Comparison of ENCODE assay signal across 15 cellular contexts in genomic region chr18:9924371-9924943, GRCh38. TPM values are rescaled to one million over a fixed set of nuclear protein-coding genes. Genes with fewer than 3 reads are reported as not detected.
DNase-seq lines count a peak whose midpoint lies in the region; ATAC-seq and TF ChIP-seq lines count a peak whose summit lies in the region.
"Had no signal": no experiment of that assay in that cellular context is flagged by ENCODE, and none has a peak within 500 bp of the region (broad histone marks: within the 10 kb centered on the region; RNA-seq: fewer than 3 reads in every experiment).

No MANE protein-coding gene starts in this region.

- H3K36me3 Mint-ChIP-seq in CD4-positive, alpha-beta T cell (ENCODE audit: low read depth): peaks cover 9% of the 10 kb centered on the region
- H3K36me3 Mint-ChIP-seq in brain (peaks cover 4% of the 10 kb centered on the region), progenitor cell of endocrine pancreas (ENCODE audit: insufficient read depth) (no peaks in the 10 kb centered on the region)

- no peak for DNase-seq in CD4-positive, alpha-beta T cell
- no peak for DNase-seq in GM23248
- DNase-seq in progenitor cell of endocrine pancreas (ENCODE audit: low spot score, unreplicated experiment): no peak
- no peak for DNase-seq in NCI-H1436 (lab: John Stamatoyannopoulos, UW)
- no peak for DNase-seq in ACHN
- DNase-seq: activated CD4-positive, CD25-positive, alpha-beta regulatory T cell treated with anti-CD3 and anti-CD28 coated beads, Interleukin-2, amount 50 U/mL, for 72 hours; DMS153; foreskin melanocyte; mucosa of descending colon; NCI-H2171; occipital lobe; stimulated activated CD4-positive, alpha-beta T cell treated with anti-CD3 and anti-CD28 coated beads, Interleukin-2, amount 100 ng/mL, for 24 hours had no signal

- no peaks in the 10 kb centered on the region for H3K9me2 ChIP-seq in GM23248 (ENCODE audit: insufficient read depth)

- in situ Hi-C loops in GM23248 (cut with MboI): no loop called here
- in situ Hi-C loops in ACHN (cut with HindIII; ENCODE audit: low pct_ligation_motif_present, low pct_unique_long_range_greater_than_20kb, low sequenced_read_pairs): no loop called here

- H2AFZ ChIP-seq in GM23248: no peak overlapping the region

- no peak overlapping the region for H3K4me2 ChIP-seq in GM23248 (ENCODE audit: unreplicated experiment)

- H3F3A ChIP-seq in GM23248 (ENCODE audit: insufficient read depth): peaks cover 13% of the 10 kb centered on the region; the same call in 1 of the 2 replicates

- H3K9me3 Mint-ChIP-seq in CD4-positive, alpha-beta T cell: no peaks in the 10 kb centered on the region
- no peaks in the 10 kb centered on the region for H3K9me3 Mint-ChIP-seq in brain
- no peaks in the 10 kb centered on the region for H3K9me3 Mint-ChIP-seq in progenitor cell of endocrine pancreas (ENCODE audit: low read depth)

- H3K36me3 ChIP-seq in GM23248 (ENCODE audit: low read depth): no peaks in the 10 kb centered on the region

- WGBS in GM23248 (ENCODE audit: low coverage in 1 of 2, low lambda C conversion rate in 2 of 2, missing lambda C conversion rate in 2 of 2), 2 experiments: 47 to 54% methylated on average over 4 of the region's 4 CpGs

- H3K27me3 Mint-ChIP-seq in CD4-positive, alpha-beta T cell: no peaks in the 10 kb centered on the region
- H3K27me3 Mint-ChIP-seq in brain (no peaks in the 10 kb centered on the region), progenitor cell of endocrine pancreas (no peaks in the 10 kb centered on the region)

- intact Hi-C loops in CD4-positive, alpha-beta T cell (cut with DNase I, micrococcal nuclease): no loop called here

- H3K4me1 Mint-ChIP-seq in CD4-positive, alpha-beta T cell (ENCODE audit: low read depth): peaks cover 42% of the 10 kb centered on the region
- H3K4me1 Mint-ChIP-seq in brain (peaks cover 14% of the 10 kb centered on the region), progenitor cell of endocrine pancreas (ENCODE audit: low read depth) (peaks cover 31% of the 10 kb centered on the region)

- no peaks in the 10 kb centered on the region for H3K27me3 ChIP-seq in CD4-positive, alpha-beta T cell (ENCODE audit: control insufficient read depth, insufficient read depth, low read length)
- no peaks in the 10 kb centered on the region for H3K27me3 ChIP-seq in GM23248 (replicated peaks; ENCODE audit: insufficient read depth)

- no peak for TF ChIP-seq CTCF in CD4-positive, alpha-beta T cell (IDR thresholded peaks at IDR 0.05)
- TF ChIP-seq CTCF in brain (conservative IDR thresholded peaks at IDR 0.05) (no peak), progenitor cell of endocrine pancreas (IDR thresholded peaks at IDR 0.05; ENCODE audit: unreplicated experiment) (no peak)

- no peak overlapping the region for H3K4me3 ChIP-seq in GM23248
- H3K4me3 ChIP-seq: mucosa of descending colon had no signal

- H3K27ac Mint-ChIP-seq in CD4-positive, alpha-beta T cell: peak overlapping the region; percentile 8
- H3K27ac Mint-ChIP-seq in brain (no peak overlapping the region), progenitor cell of endocrine pancreas (peak overlapping the region; percentile 58)

- no peak overlapping the region for H3K9ac ChIP-seq in GM23248

- H3K4me1 ChIP-seq in GM23248 (ENCODE audit: insufficient read depth): peaks cover 56% of the 10 kb centered on the region

- CTCF ChIA-PET in CD4-positive, alpha-beta T cell (lab: Charles Lee): no interaction called here

- POLR2A ChIA-PET in CD4-positive, alpha-beta T cell (lab: Charles Lee): interaction anchor here (2.5 to 2.6 kb wide), 2 partner anchors 9 to 11 kb away, joined by 13 to 15 read pairs; partner anchors contain the start of gene VAPA

- no peaks in the 10 kb centered on the region for H3K9me3 ChIP-seq in CD4-positive, alpha-beta T cell (ENCODE audit: control insufficient read depth, low read length)
- no peaks in the 10 kb centered on the region for H3K9me3 ChIP-seq in GM23248 (ENCODE audit: low read depth)
- H3K9me3 ChIP-seq: mucosa of descending colon had no signal

- no peak overlapping the region for H3K27ac ChIP-seq in CD4-positive, alpha-beta T cell (ENCODE audit: low read depth, low read length)
- H3K27ac ChIP-seq in GM23248: 0 out of 2 replicates have a peak overlapping the region, but pooled peaks have one; percentile 45

- H3K4me3 Mint-ChIP-seq in CD4-positive, alpha-beta T cell: peak overlapping the region; percentile 53
- peak overlapping the region in 3 of 5 experiments; percentile 20 to 29 (median 25) for H3K4me3 Mint-ChIP-seq in brain
- no peak overlapping the region for H3K4me3 Mint-ChIP-seq in progenitor cell of endocrine pancreas (ENCODE audit: low read depth)

- peaks cover 71% of the 10 kb centered on the region for H4K20me1 ChIP-seq in GM23248 (ENCODE audit: insufficient read depth)

- peaks cover 100% of the 10 kb centered on the region for H3K79me2 ChIP-seq in GM23248 (ENCODE audit: insufficient read depth)

- ATAC-seq in CD4-positive, alpha-beta T cell (ENCODE audit: poor library complexity): no peak
- no peak for ATAC-seq in GM18873 (IDR thresholded peaks at IDR 0.05; ENCODE audit: low FRiP score, unreplicated experiment)
- ATAC-seq: mucosa of descending colon had no signal

RNA-seq across cellular contexts. Expression of gene VAPA, which starts 10.6 kb away (rescaled TPM):
- 100 to 1,000 TPM; 162 to 177 TPM for total RNA-seq in CD4-positive, alpha-beta T cell
- total RNA-seq in GM23248 (2014; rRNA removed; shearing (Covaris generic)): 204 and 277 TPM in 2 replicates
- polyA plus RNA-seq in GM23248 (2016; fragmentation: Nextera tagmentation; extraction: Ambion mirVana): 290 and 299 TPM in 2 replicates
- 182 TPM for polyA plus RNA-seq in brain (ENCODE audit: insufficient read depth, low read depth, low replicate concordance)
- 115 and 125 TPM in 2 replicates for total RNA-seq in progenitor cell of endocrine pancreas

RNA-seq across cellular contexts. Expression of gene TXNDC2, which starts 38.7 kb away (rescaled TPM):
- total RNA-seq in CD4-positive, alpha-beta T cell: not detected
- not detected in 2 replicates for total RNA-seq in GM23248 (2014; rRNA removed; shearing (Covaris generic))
- polyA plus RNA-seq in GM23248 (2016; fragmentation: Nextera tagmentation; extraction: Ambion mirVana) (not detected in 2 replicates), brain (ENCODE audit: insufficient read depth, low read depth, low replicate concordance) (0.17 TPM)
- total RNA-seq in progenitor cell of endocrine pancreas: not detected in 2 replicates
- total RNA-seq: occipital lobe, SK-MEL-5 had no signal

Comparison
In these comparisons a context has a peak if more than half of its experiments do, and no peak if none do; other contexts are left out.
1. H3K27ac Mint-ChIP-seq: peak in CD4-positive, alpha-beta T cell (single experiment) and progenitor cell of endocrine pancreas (single experiment); none in brain (0 of 5).